9 cellular contexts compared by ENCODE assay signal in genomic region chr5:77076961-77077820, GRCh38. TPM values are rescaled to one million over a fixed set of nuclear protein-coding genes. Genes with fewer than 3 reads are reported as not detected.
A peak's percentile ranks its signal among the peaks of the same experiment; 100 is the strongest.
DNase-seq lines count a peak whose midpoint lies in the region; ATAC-seq, FAIRE-seq and TF ChIP-seq lines count a peak whose summit lies in the region.
"Had no signal": no experiment of that assay in that cellular context is flagged by ENCODE, and none has a peak within 500 bp of the region (broad histone marks: within the 10 kb centered on the region; RNA-seq: fewer than 3 reads in every experiment).

No MANE protein-coding gene starts in this region.

- DNase-seq in AG20443 (ENCODE audit: low spot score), result peak; percentile 91
- peak; percentile 34 for DNase-seq in T-helper 9 cell
- DNase-seq in breast epithelium (ENCODE audit: low spot score in 2 of 2), result no peak
- DNase-seq in iPS-NIHi11 (ENCODE audit: low spot score), result peak; percentile 92
- no peak for DNase-seq in RCC 7860 (ENCODE audit: low spot score)

- FAIRE-seq in RCC 7860 (lab: Jason Lieb, UNC), result no peak

- no peak for TF ChIP-seq POLR2A in breast epithelium (IDR thresholded peaks at IDR 0.05)

- no peaks in the 10 kb centered on the region for H3K36me3 ChIP-seq in breast epithelium

- H3K4me3 ChIP-seq in breast epithelium (peak overlapping the region; percentile 48 to 90 (median 57)), skin epidermis (peak overlapping the region; percentile 32 to 60 (median 41))

- intact Hi-C loops in breast epithelium (cut with DNase I; ENCODE audit: low total_unique reads), result no loop called here

- no peaks in the 10 kb centered on the region for H3K27me3 ChIP-seq in breast epithelium

- peak; percentile 79 for ATAC-seq in GM19328 (IDR thresholded peaks at IDR 0.05; ENCODE audit: unreplicated experiment)
- peak; percentile 69 for ATAC-seq in HG03460 (IDR thresholded peaks at IDR 0.05; ENCODE audit: unreplicated experiment)
- ATAC-seq: HCT116 had no signal

- peak in 1 of 3 donors; percentile 64 for TF ChIP-seq CTCF in breast epithelium (IDR thresholded peaks at IDR 0.05)

- H3K9me3 ChIP-seq in breast epithelium, result no peaks in the 10 kb centered on the region

- peaks cover 0 to 5% of the 10 kb centered on the region in 2 donors for H3K4me1 ChIP-seq in breast epithelium

- H3K27ac ChIP-seq in breast epithelium, result peak overlapping the region in 1 of 2 donors; percentile 79
- peak overlapping the region in 10 of 21 experiments; percentile 5 to 76 (median 46) for H3K27ac ChIP-seq in skin epidermis

RNA-seq across cellular contexts. Expression of gene ZBED3, which starts 9.9 kb away (rescaled TPM):
- 10 to 100 TPM in 1 of 3 donors, 1 to 10 TPM in 2; 4.8 to 46.7 (median 5.9) TPM for total RNA-seq in breast epithelium

RNA-seq across cellular contexts. Expression of gene AGGF1, which starts 47.0 kb away (rescaled TPM):
- 10 to 100 TPM; 19.3 to 25.6 (median 25.6) TPM for total RNA-seq in breast epithelium

Comparison
In these comparisons a context has a peak if more than half of its experiments do, and no peak if none do; other contexts are left out.
1. DNase-seq: peak in AG20443 (single experiment), T-helper 9 cell (single experiment) and iPS-NIHi11 (single experiment); none in breast epithelium (0 of 2) and RCC 7860 (single experiment).